8 cellular contexts compared by ENCODE assay signal in the genomic region with DNA sequence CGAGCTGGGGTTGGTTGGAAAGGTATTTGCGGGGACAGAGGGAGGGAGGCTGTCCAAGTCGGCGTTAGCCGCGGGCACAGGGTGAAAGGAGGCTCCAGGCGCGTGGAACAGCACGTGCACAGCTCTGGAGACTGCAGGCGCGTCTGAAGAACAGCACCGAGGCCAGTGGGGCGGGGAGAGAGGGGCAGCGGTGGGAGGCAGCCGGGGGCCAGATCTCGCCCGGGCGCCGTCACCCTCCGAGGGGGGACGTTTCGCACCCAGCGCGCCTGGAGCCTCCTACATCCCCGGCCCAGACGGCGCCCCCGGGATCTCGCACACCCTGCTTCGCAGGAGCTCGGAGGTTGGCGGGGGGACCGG.
A peak's percentile ranks its signal among the peaks of the same experiment; 100 is the strongest.
DNase-seq lines count a peak whose midpoint lies in the region; ATAC-seq and TF ChIP-seq lines count a peak whose summit lies in the region.

No MANE protein-coding gene starts in this region.

- peak overlapping the region; percentile 91 for H3K9ac ChIP-seq in neuronal stem cell (ENCODE audit: low read depth, low read length, poor library complexity)

- H2BK15ac ChIP-seq in neuronal stem cell (ENCODE audit: low read length), result peak overlapping the region; percentile 94

- H3K4me1 ChIP-seq in neuronal stem cell (ENCODE audit: control insufficient read depth in 2 of 2, insufficient read depth in 1 of 2, low read depth in 1 of 2, low read length in 2 of 2), result peaks cover 9 to 12% of the 10 kb centered on the region in 2 donors

- H4K8ac ChIP-seq in neuronal stem cell (ENCODE audit: low read depth, low read length), result no peak overlapping the region

- peak overlapping the region; percentile 90 for H3K18ac ChIP-seq in neuronal stem cell (ENCODE audit: low read length)

- peak overlapping the region; percentile 78 for H2AFZ ChIP-seq in neuronal stem cell (ENCODE audit: low read length)

- no peaks in the 10 kb centered on the region for H3K36me3 ChIP-seq in neuronal stem cell (replicated peaks in 1 of 2; ENCODE audit: control insufficient read depth in 2 of 2, insufficient read depth in 2 of 2, low read length in 2 of 2)

- DNase-seq in HL-60 (ENCODE audit: low read depth in 1 of 2, low spot score in 1 of 2) (no peak), coronary artery (ENCODE audit: low spot score) (no peak), neuronal stem cell (ENCODE audit: low spot score) (no peak), NCI-H2029 treated with DMSO at 0.1 percent for 48 hours (lab: John Stamatoyannopoulos, UW) (no peak), NCI-H82 (lab: John Stamatoyannopoulos, UW) (no peak), OCI-M1 (lab: John Stamatoyannopoulos, UW) (no peak), SHP77 treated with DMSO at 0.1 percent for 48 hours (lab: John Stamatoyannopoulos, UW) (no peak)

- peaks cover 1% of the 10 kb centered on the region for H3K79me1 ChIP-seq in neuronal stem cell (ENCODE audit: low read depth, low read length)

- peak overlapping the region; percentile 61 for H2BK120ac ChIP-seq in neuronal stem cell (ENCODE audit: low read depth, low read length)

- no peak overlapping the region for H3K4ac ChIP-seq in neuronal stem cell (ENCODE audit: low read length)

- H2BK12ac ChIP-seq in neuronal stem cell (ENCODE audit: low read length), result peak overlapping the region; percentile 41

- TF ChIP-seq CTCF in HL-60 (IDR thresholded peaks at IDR 0.05; ENCODE audit: insufficient read depth, low read length) (no peak), coronary artery (IDR thresholded peaks at IDR 0.05) (no peak)

- H2AK5ac ChIP-seq in neuronal stem cell (ENCODE audit: low read depth, low read length), result no peak overlapping the region

- H3K4me3 ChIP-seq in HL-60 (replicated peaks; ENCODE audit: insufficient read depth, low read length), result peak overlapping the region; percentile 67
- peak overlapping the region; percentile 94 for H3K4me3 ChIP-seq in coronary artery
- peak overlapping the region; percentile 47 to 83 for H3K4me3 ChIP-seq in neuronal stem cell (ENCODE audit: low read length in 2 of 2)

- peak; percentile 18 for ATAC-seq in GM18517 (IDR thresholded peaks at IDR 0.05; ENCODE audit: unreplicated experiment)

- H4K91ac ChIP-seq in neuronal stem cell (ENCODE audit: low read depth, low read length, poor library complexity), result no peak overlapping the region

- H3K9me3 ChIP-seq in neuronal stem cell (replicated peaks in 1 of 2; ENCODE audit: control insufficient read depth in 2 of 2, insufficient read depth in 1 of 2, low read depth in 1 of 2, low read length in 2 of 2), result no peaks in the 10 kb centered on the region

- H3K27me3 ChIP-seq in HL-60 (ENCODE audit: insufficient read depth, poor library complexity, severe bottlenecking) (no peaks in the 10 kb centered on the region), neuronal stem cell (ENCODE audit: control insufficient read depth in 3 of 3, insufficient read depth in 3 of 3, low read depth in 1 of 3, low read length in 3 of 3) (peaks cover 0 to 95% (median 27%) of the 10 kb centered on the region in 3 experiments)

- H3K14ac ChIP-seq in neuronal stem cell (ENCODE audit: low read length), result peak overlapping the region; percentile 56

- H2BK5ac ChIP-seq in neuronal stem cell (ENCODE audit: low read length), result peak overlapping the region; percentile 66

- H3K4me2 ChIP-seq in neuronal stem cell (ENCODE audit: insufficient read depth, low read length, poor library complexity, severe bottlenecking), result peak overlapping the region; percentile 97

- H3K27ac ChIP-seq in HL-60 (replicated peaks) (peak overlapping the region; percentile 83), coronary artery (peak overlapping the region; percentile 24 to 71), neuronal stem cell (replicated peaks; ENCODE audit: low read length) (no peak overlapping the region)

- WGBS in neuronal stem cell (ENCODE audit: extremely low coverage in 2 of 2, insufficient read length in 2 of 2, insufficient replicate concordance in 1 of 2), 2 donors, result no CpG with 5 or more reads among the region's 33 CpGs

- peak overlapping the region; percentile 91 for H3K23ac ChIP-seq in neuronal stem cell (ENCODE audit: low read depth, low read length, poor library complexity)
